8 cellular contexts compared by ENCODE assay signal in genomic region chr15:101320501-101321052, GRCh38. TPM values are rescaled to one million over a fixed set of nuclear protein-coding genes. Genes with fewer than 3 reads are reported as not detected.
A peak's percentile ranks its signal among the peaks of the same experiment; 100 is the strongest.
DNase-seq lines count a peak whose midpoint lies in the region; ATAC-seq and TF ChIP-seq lines count a peak whose summit lies in the region.

No MANE protein-coding gene starts in this region.

- ATAC-seq in HG03565 (IDR thresholded peaks at IDR 0.05; ENCODE audit: unreplicated experiment) (peak; percentile 77), HG03439 (IDR thresholded peaks at IDR 0.05; ENCODE audit: unreplicated experiment) (no peak)

- TF ChIP-seq CTCF in GM10248 (IDR thresholded peaks at IDR 0.05; ENCODE audit: control extremely low read depth, extremely low read depth, low read depth, missing control alignments): peak; percentile 12

- POLR2A ChIA-PET in GM10248 (lab: Yijun Ruan, JAX): no interaction called here

- CTCF ChIA-PET in GM10248 (lab: Yijun Ruan, JAX): interaction anchor here (0.6 to 2.2 kb wide), 7 partner anchors 8 to 333 kb away, joined by 3 to 9 read pairs (median 3); no protein-coding TSS in a partner anchor

- DNase-seq in GM10248 (ENCODE audit: extremely low spot score): peak; percentile 60
- DNase-seq in activated CD4-positive, alpha-beta T cell treated with anti-CD3 and anti-CD28 coated beads, Interleukin-2, amount 50 U/mL, for 24 hours (ENCODE audit: low read depth in 1 of 2, low spot score in 1 of 2): peak; percentile 19 to 47
- DNase-seq in epidermal melanocyte (ENCODE audit: insufficient read length, low spot score): peak; percentile 64
- peak; percentile 62 for DNase-seq in renal cortical epithelial cell (ENCODE audit: low read depth)
- no peak for DNase-seq in NCI-H446 (lab: John Stamatoyannopoulos, UW)
- no peak for DNase-seq in amniotic stem cell (lab: John Stamatoyannopoulos, UW)

RNA-seq across cellular contexts. Expression of gene SNRPA1, which starts 25.5 kb away (rescaled TPM):
- 12.7 and 23.2 TPM in 2 replicates for total RNA-seq in renal cortical epithelial cell

RNA-seq across cellular contexts. Expression of gene SELENOS, which starts 43.3 kb away (rescaled TPM):
- 56.2 and 75.4 TPM in 2 replicates for total RNA-seq in renal cortical epithelial cell

Comparison
In these comparisons a context has a peak if more than half of its experiments do, and no peak if none do; other contexts are left out.
1. DNase-seq: peak in GM10248 (single experiment), activated CD4-positive, alpha-beta T cell treated with anti-CD3 and anti-CD28 coated beads, Interleukin-2, amount 50 U/mL, for 24 hours (2 of 2), epidermal melanocyte (single experiment) and renal cortical epithelial cell (single experiment); none in NCI-H446 (0 of 2) and amniotic stem cell (single experiment).